Comparison of ENCODE assay signal across 8 cellular contexts in the genomic region with DNA sequence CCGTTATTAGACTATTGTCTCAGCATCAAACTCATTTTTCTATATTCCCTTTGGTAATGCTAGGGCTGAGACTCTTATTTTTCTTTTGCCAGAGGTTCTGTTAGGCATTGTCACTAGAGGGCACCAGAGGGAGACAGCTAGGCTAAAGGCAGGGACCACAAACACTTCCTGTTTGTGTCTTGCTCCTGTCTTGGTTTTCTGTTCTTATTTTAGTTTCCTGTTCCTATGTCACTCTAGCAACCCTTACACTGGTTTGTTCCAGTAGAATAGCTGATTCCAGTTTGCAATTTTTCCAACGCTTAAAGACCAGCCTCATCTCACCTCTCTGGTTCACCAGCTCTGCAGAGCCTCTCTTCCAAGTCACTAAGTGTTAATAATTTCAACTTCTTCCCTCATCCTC.
DNase-seq lines count a peak whose midpoint lies in the region; ATAC-seq and TF ChIP-seq lines count a peak whose summit lies in the region.

No MANE protein-coding gene starts in this region.

- H3K36me3 ChIP-seq in endodermal cell (ENCODE audit: control insufficient read depth, insufficient read depth, low read length) (no peaks in the 10 kb centered on the region), mucosa of descending colon (ENCODE audit: low read depth) (no peaks in the 10 kb centered on the region), thoracic aorta (no peaks in the 10 kb centered on the region)

- peak; percentile 95 for ATAC-seq in GM19328 (IDR thresholded peaks at IDR 0.05; ENCODE audit: unreplicated experiment)
- ATAC-seq in HG03280 (IDR thresholded peaks at IDR 0.05; ENCODE audit: unreplicated experiment) = peak; percentile 99
- ATAC-seq in mucosa of descending colon = peak; percentile 90
- ATAC-seq in thoracic aorta (ENCODE audit: insufficient number of reproducible peaks, low FRiP score, low read depth) = peak; percentile 58

- TF ChIP-seq CTCF in endodermal cell (conservative IDR thresholded peaks at IDR 0.05) (peak; percentile 91), mucosa of descending colon (IDR thresholded peaks at IDR 0.05) (peak; percentile 71), thoracic aorta (IDR thresholded peaks at IDR 0.05) (peak; percentile 61)

- peak; percentile 62 for DNase-seq in COR-L47 (lab: John Stamatoyannopoulos, UW)
- DNase-seq in NCI-H2196 treated with DMSO at 0.1 percent for 48 hours (lab: John Stamatoyannopoulos, UW; ENCODE audit: unreplicated experiment) = peak; percentile 0
- DNase-seq in activated CD4-positive, alpha-beta T cell treated with anti-CD3 and anti-CD28 coated beads for 4 hours = peak; percentile 38 to 47
- DNase-seq in endodermal cell = peak; percentile 83
- peak in 1 of 3 donors; percentile 85 for DNase-seq in mucosa of descending colon
- DNase-seq in thoracic aorta (ENCODE audit: low spot score) = no peak

- peaks cover 17% of the 10 kb centered on the region for H3K36me3 Mint-ChIP-seq in endodermal cell (ENCODE audit: low read depth)

- no peaks in the 10 kb centered on the region for H3K27me3 ChIP-seq in endodermal cell (ENCODE audit: control insufficient read depth, insufficient read depth, low read length, poor library complexity, severe bottlenecking)
- no peaks in the 10 kb centered on the region for H3K27me3 ChIP-seq in thoracic aorta (replicated peaks; ENCODE audit: insufficient read depth)

- intact Hi-C loops in mucosa of descending colon (cut with DNase I, micrococcal nuclease) = loop anchor here (5.0 to 10.0 kb wide), 3 partner anchors 273 to 513 kb away; no protein-coding TSS in a partner anchor

- peaks cover 34% of the 10 kb centered on the region for H3K9me3 ChIP-seq in endodermal cell (ENCODE audit: control insufficient read depth, low read length)
- no peaks in the 10 kb centered on the region for H3K9me3 ChIP-seq in mucosa of descending colon
- H3K9me3 ChIP-seq in thoracic aorta = no peaks in the 10 kb centered on the region

- peaks cover 7% of the 10 kb centered on the region for H3K4me1 Mint-ChIP-seq in endodermal cell

- no peak overlapping the region for H3K4me3 Mint-ChIP-seq in endodermal cell

- no peak overlapping the region for H3K9ac ChIP-seq in endodermal cell (ENCODE audit: extremely low read depth, low read length, poor library complexity, severe bottlenecking)

- peaks cover 28% of the 10 kb centered on the region for H3K9me3 Mint-ChIP-seq in endodermal cell

- peaks cover 4% of the 10 kb centered on the region for H3K4me1 ChIP-seq in endodermal cell (ENCODE audit: control insufficient read depth, insufficient read depth, low read length)
- no peaks in the 10 kb centered on the region for H3K4me1 ChIP-seq in mucosa of descending colon (ENCODE audit: low read depth)
- H3K4me1 ChIP-seq in thoracic aorta (ENCODE audit: control insufficient read depth in 1 of 2, low read depth in 2 of 2) = no peaks in the 10 kb centered on the region

- WGBS in endodermal cell (ENCODE audit: insufficient coverage in 1 of 2, insufficient read length in 1 of 2), 2 experiments = 39 to 82% methylated on average over 1 to 2 of the region's 2 CpGs

- H3K27ac ChIP-seq in endodermal cell (ENCODE audit: low read depth, low read length) = no peak overlapping the region
- H3K27ac ChIP-seq in thoracic aorta = no peak overlapping the region

- no peak overlapping the region for H3K27ac Mint-ChIP-seq in endodermal cell

- no peak overlapping the region for H3K4me3 ChIP-seq in endodermal cell (ENCODE audit: low read length)
- H3K4me3 ChIP-seq in mucosa of descending colon = no peak overlapping the region
- H3K4me3 ChIP-seq in thoracic aorta = no peak overlapping the region

- H3K27me3 Mint-ChIP-seq in endodermal cell (ENCODE audit: insufficient read depth) = no peaks in the 10 kb centered on the region
